Comparison of ENCODE assay signal across 21 cellular contexts in the genomic region with DNA sequence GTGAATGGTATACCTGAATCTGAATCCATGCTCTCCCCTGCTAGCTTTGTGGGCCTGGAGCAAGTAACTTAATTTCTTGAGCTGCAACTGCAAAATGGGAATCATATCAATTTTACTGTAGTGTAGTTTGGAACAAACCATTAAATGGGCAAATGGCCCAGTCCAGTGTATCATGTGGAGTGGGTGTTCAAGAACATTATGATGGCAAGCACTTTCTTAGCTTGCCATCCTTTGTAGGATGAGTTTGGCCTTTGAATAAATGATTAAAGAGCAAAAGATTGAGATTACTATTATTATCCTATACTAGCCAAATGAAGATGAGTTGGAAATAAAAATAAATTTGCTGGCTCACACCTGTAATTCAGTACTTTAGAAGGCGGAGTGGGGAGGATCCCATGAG.
A peak's percentile ranks its signal among the peaks of the same experiment; 100 is the strongest.
DNase-seq lines count a peak whose midpoint lies in the region; ATAC-seq and TF ChIP-seq lines count a peak whose summit lies in the region.
"Had no signal": no experiment of that assay in that cellular context is flagged by ENCODE, and none has a peak within 500 bp of the region (broad histone marks: within the 10 kb centered on the region; RNA-seq: fewer than 3 reads in every experiment).

No MANE protein-coding gene starts in this region.

- no peaks in the 10 kb centered on the region for H3K27me3 Mint-ChIP-seq in stimulated activated naive B cell treated with anti-CD40 and anti-IgM and Interleukin-4, amounts not matched to agents 10 μg/mL and 1 μg/mL and 100 μg/mL, for 72 hours
- H3K27me3 Mint-ChIP-seq: CD4-positive, alpha-beta T cell; CD8-positive, alpha-beta memory T cell had no signal

- H3K27ac Mint-ChIP-seq in stimulated activated naive B cell treated with anti-CD40 and anti-IgM and Interleukin-4, amounts not matched to agents 10 μg/mL and 1 μg/mL and 100 μg/mL, for 72 hours = peak overlapping the region; percentile 26
- H3K27ac Mint-ChIP-seq: CD14-positive monocyte; CD4-positive, alpha-beta T cell; CD8-positive, alpha-beta memory T cell; GM23338; H9 had no signal

- no peaks in the 10 kb centered on the region for H3K4me1 Mint-ChIP-seq in stimulated activated naive B cell treated with anti-CD40 and anti-IgM and Interleukin-4, amounts not matched to agents 10 μg/mL and 1 μg/mL and 100 μg/mL, for 72 hours
- H3K4me1 Mint-ChIP-seq: CD14-positive monocyte, GM23338, H9 had no signal

- H3K9me3 Mint-ChIP-seq in stimulated activated naive B cell treated with anti-CD40 and anti-IgM and Interleukin-4, amounts not matched to agents 10 μg/mL and 1 μg/mL and 100 μg/mL, for 72 hours = peaks cover 0 to 4% of the 10 kb centered on the region in 2 donors
- H3K9me3 Mint-ChIP-seq: GM23338 had no signal

- intact Hi-C loops in left ventricle myocardium inferior (cut with micrococcal nuclease) = no loop called here
- intact Hi-C loops in heart right ventricle (cut with DNase I) = loop anchor here in 1 of 10 donors (5.0 kb wide), 1 partner anchor 33 kb away; no protein-coding TSS in a partner anchor
- intact Hi-C loops in right cardiac atrium (cut with DNase I) = no loop called here
- intact Hi-C loops in Right ventricle myocardium inferior (cut with DNase I) = loop anchor here (5.0 kb wide), 1 partner anchor 127 kb away; a partner anchor contains a TSS

- ATAC-seq in heart right ventricle (no peak), right cardiac atrium (peak; percentile 45 to 56), Right ventricle myocardium inferior (no peak), HG02973 (IDR thresholded peaks at IDR 0.05; ENCODE audit: unreplicated experiment) (no peak)
- ATAC-seq in stimulated activated naive B cell treated with anti-CD40 and anti-IgM and Interleukin-4, amounts not matched to agents 10 μg/mL and 1 μg/mL and 100 μg/mL, for 72 hours (replicated peaks) = no peak
- ATAC-seq: A549, GM23338, HCT116 had no signal

- H3K36me3 Mint-ChIP-seq in stimulated activated naive B cell treated with anti-CD40 and anti-IgM and Interleukin-4, amounts not matched to agents 10 μg/mL and 1 μg/mL and 100 μg/mL, for 72 hours = peaks cover 0 to 11% of the 10 kb centered on the region in 2 donors
- H3K36me3 Mint-ChIP-seq: CD14-positive monocyte had no signal

- no peak overlapping the region for H3K4me3 ChIP-seq in left ventricle myocardium inferior
- H3K4me3 ChIP-seq in heart right ventricle = no peak overlapping the region
- no peak overlapping the region for H3K4me3 ChIP-seq in right cardiac atrium (ENCODE audit: low read length)
- H3K4me3 ChIP-seq: A549; BLaER1 treated with 17β-estradiol and CSF1 and Interleukin-3, amounts not matched to agents 10 nM and 100 nM; GM23338 had no signal

- H3K4me1 ChIP-seq in left ventricle myocardium inferior (peaks cover 34% of the 10 kb centered on the region), heart right ventricle (peaks cover 4 to 39% (median 22%) of the 10 kb centered on the region in 9 donors), right cardiac atrium (ENCODE audit: control insufficient read depth, insufficient read depth, low read length) (no peaks in the 10 kb centered on the region)
- H3K4me1 ChIP-seq: A549, BE2C had no signal

- peak overlapping the region; percentile 89 for H3K27ac ChIP-seq in left ventricle myocardium inferior (replicated peaks)
- H3K27ac ChIP-seq in heart right ventricle = peak overlapping the region in 1 of 10 donors; percentile 17
- H3K27ac ChIP-seq in right cardiac atrium (ENCODE audit: low read length) = peak overlapping the region; percentile 23
- H3K27ac ChIP-seq: A549; BLaER1 treated with 17β-estradiol and CSF1 and Interleukin-3, amounts not matched to agents 10 nM and 100 nM had no signal

- no peak for DNase-seq in left ventricle myocardium inferior
- no peak for DNase-seq in heart right ventricle
- no peak for DNase-seq in right cardiac atrium
- no peak for DNase-seq in Right ventricle myocardium inferior (ENCODE audit: missing footprints)
- DNase-seq in stimulated activated naive B cell treated with anti-CD40 and anti-IgM and Interleukin-4, amounts not matched to agents 10 μg/mL and 1 μg/mL and 100 μg/mL, for 72 hours = no peak
- DNase-seq: 8988T; ACHN; AML-193; BE2C; CD4-positive, alpha-beta T cell; CD8-positive, alpha-beta memory T cell; DMS53; DMS79 treated with DMSO at 0.1 percent for 48 hours; GF-D8; H9 had no signal

- no peak overlapping the region for H3K4me3 Mint-ChIP-seq in stimulated activated naive B cell treated with anti-CD40 and anti-IgM and Interleukin-4, amounts not matched to agents 10 μg/mL and 1 μg/mL and 100 μg/mL, for 72 hours
- H3K4me3 Mint-ChIP-seq: CD14-positive monocyte; CD4-positive, alpha-beta T cell; CD8-positive, alpha-beta memory T cell; GM23338; H9 had no signal

- WGBS in heart right ventricle, 2 donors = 61 to 88% methylated on average over 1 of the region's 1 CpG
- WGBS in right cardiac atrium = 75% methylated on average over 1 of the region's 1 CpG

- no peak for TF ChIP-seq CTCF in left ventricle myocardium inferior (IDR thresholded peaks at IDR 0.05; ENCODE audit: borderline replicate concordance)
- no peak for TF ChIP-seq CTCF in heart right ventricle (IDR thresholded peaks at IDR 0.05)

- H3K36me3 ChIP-seq in left ventricle myocardium inferior = no peaks in the 10 kb centered on the region
- no peaks in the 10 kb centered on the region for H3K36me3 ChIP-seq in heart right ventricle
- H3K36me3 ChIP-seq: BE2C had no signal

- H3K27me3 ChIP-seq in left ventricle myocardium inferior (ENCODE audit: low read depth) = no peaks in the 10 kb centered on the region
- H3K27me3 ChIP-seq in heart right ventricle = no peaks in the 10 kb centered on the region
- H3K27me3 ChIP-seq in right cardiac atrium (ENCODE audit: control insufficient read depth, insufficient read depth) = no peaks in the 10 kb centered on the region
- H3K27me3 ChIP-seq: BE2C; BLaER1 treated with 17β-estradiol and CSF1 and Interleukin-3, amounts not matched to agents 10 nM and 100 nM had no signal

- H3K9me3 ChIP-seq in left ventricle myocardium inferior (replicated peaks) = peaks cover 18% of the 10 kb centered on the region
- H3K9me3 ChIP-seq in heart right ventricle = peaks cover 0 to 30% (median 0%) of the 10 kb centered on the region in 11 donors
- no peaks in the 10 kb centered on the region for H3K9me3 ChIP-seq in right cardiac atrium (ENCODE audit: control insufficient read depth, low read length)
- H3K9me3 ChIP-seq: A549, BE2C had no signal

Comparison
In these comparisons a context has a peak if more than half of its experiments do, and no peak if none do; other contexts are left out.
1. ATAC-seq: peak in right cardiac atrium (2 of 2); none in heart right ventricle (0 of 8), Right ventricle myocardium inferior (single experiment), stimulated activated naive B cell treated with anti-CD40 and anti-IgM and Interleukin-4, amounts not matched to agents 10 μg/mL and 1 μg/mL and 100 μg/mL, for 72 hours (0 of 2) and HG02973 (single experiment).